In the genomic region with DNA sequence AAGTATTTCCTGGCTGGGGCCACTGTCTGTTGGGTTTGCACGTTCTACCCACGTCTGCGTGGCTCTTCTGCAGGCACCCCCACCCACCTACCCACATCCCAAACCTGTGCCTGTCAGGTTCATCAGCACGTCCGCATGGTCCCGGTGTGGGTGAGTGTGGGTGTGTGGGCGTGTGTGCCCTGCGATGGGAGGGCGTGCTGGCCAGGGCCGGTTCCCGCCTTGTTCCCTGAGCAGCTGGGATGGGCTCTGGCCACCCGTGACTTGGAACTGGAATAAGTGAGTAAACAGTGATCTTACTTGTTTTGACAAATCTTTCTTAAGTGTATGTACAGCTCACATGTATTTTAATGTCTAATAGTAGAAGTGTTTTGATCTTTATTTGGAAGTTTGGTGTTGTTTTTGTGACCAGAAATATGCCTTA, we compare ENCODE assay signal across 9 cellular contexts.
DNase-seq lines count a peak whose midpoint lies in the region; ATAC-seq, FAIRE-seq and TF ChIP-seq lines count a peak whose summit lies in the region.
"Had no signal": no experiment of that assay in that cellular context is flagged by ENCODE, and none has a peak within 500 bp of the region (broad histone marks: within the 10 kb centered on the region; RNA-seq: fewer than 3 reads in every experiment).

No MANE protein-coding gene starts in this region.

- peak overlapping the region; percentile 28 for H3K27ac Mint-ChIP-seq in dendritic cell treated with granulocyte-macrophage colony-stimulating factor and Interleukin-4, amounts not matched to agents 40 ng/mL and 50 ng/mL, for 4 days

- no peak for TF ChIP-seq CTCF in tibial artery (IDR thresholded peaks at IDR 0.05)

- H3K4me3 ChIP-seq in mucosa of stomach (ENCODE audit: low read length) = no peak overlapping the region
- H3K4me3 ChIP-seq in tibial artery = no peak overlapping the region

- intact Hi-C loops in dendritic cell treated with granulocyte-macrophage colony-stimulating factor and Interleukin-4, amounts not matched to agents 40 ng/mL and 50 ng/mL, for 4 days (cut with micrococcal nuclease) = loop anchor here (5.0 kb wide), 1 partner anchor 43 kb away; no protein-coding TSS in a partner anchor
- intact Hi-C loops in tibial artery (cut with DNase I; ENCODE audit: low total_unique reads) = no loop called here

- H3K27ac ChIP-seq in tibial artery = peak overlapping the region; percentile 89 to 90

- H3K27me3 Mint-ChIP-seq in dendritic cell treated with granulocyte-macrophage colony-stimulating factor and Interleukin-4, amounts not matched to agents 40 ng/mL and 50 ng/mL, for 4 days = no peaks in the 10 kb centered on the region

- H3K4me3 Mint-ChIP-seq in dendritic cell treated with granulocyte-macrophage colony-stimulating factor and Interleukin-4, amounts not matched to agents 40 ng/mL and 50 ng/mL, for 4 days = no peak overlapping the region

- no peaks in the 10 kb centered on the region for H3K9me3 Mint-ChIP-seq in dendritic cell treated with granulocyte-macrophage colony-stimulating factor and Interleukin-4, amounts not matched to agents 40 ng/mL and 50 ng/mL, for 4 days

- peaks cover 21% of the 10 kb centered on the region for H3K36me3 Mint-ChIP-seq in dendritic cell treated with granulocyte-macrophage colony-stimulating factor and Interleukin-4, amounts not matched to agents 40 ng/mL and 50 ng/mL, for 4 days (ENCODE audit: low read depth)

- no peak for DNase-seq in RCC 7860 (ENCODE audit: low spot score)
- peak; percentile 88 to 92 for DNase-seq in tibial artery
- DNase-seq in inferior parietal cortex (ENCODE audit: extremely low spot score) = no peak
- DNase-seq in DMS153 treated with DMSO at 0.1 percent for 48 hours (lab: John Stamatoyannopoulos, UW; ENCODE audit: unreplicated experiment) = no peak
- DNase-seq: KBM-7 had no signal

- no peak for ATAC-seq in HG02798 (IDR thresholded peaks at IDR 0.05; ENCODE audit: poor library complexity, unreplicated experiment)
- ATAC-seq: HCT116 had no signal

- H3K27me3 ChIP-seq in mucosa of stomach (ENCODE audit: control insufficient read depth, insufficient read depth, low read length) (no peaks in the 10 kb centered on the region), tibial artery (no peaks in the 10 kb centered on the region)

- peaks cover 35% of the 10 kb centered on the region for H3K4me1 Mint-ChIP-seq in dendritic cell treated with granulocyte-macrophage colony-stimulating factor and Interleukin-4, amounts not matched to agents 40 ng/mL and 50 ng/mL, for 4 days (ENCODE audit: low read depth)

- H3K9me3 ChIP-seq in mucosa of stomach (ENCODE audit: control insufficient read depth, low read length) (no peaks in the 10 kb centered on the region), tibial artery (no peaks in the 10 kb centered on the region)

- H3K36me3 ChIP-seq in mucosa of stomach (ENCODE audit: control insufficient read depth, insufficient read depth, low read length) = no peaks in the 10 kb centered on the region
- H3K36me3 ChIP-seq in tibial artery = no peaks in the 10 kb centered on the region

- H3K9ac ChIP-seq in mucosa of stomach (ENCODE audit: low read length) = peak overlapping the region; percentile 52

- FAIRE-seq in RCC 7860 (lab: Jason Lieb, UNC) = peak; percentile 45

- peaks cover 94% of the 10 kb centered on the region for H3K4me1 ChIP-seq in mucosa of stomach (ENCODE audit: control insufficient read depth, insufficient read depth, low read length)
- peaks cover 0 to 93% (median 66%) of the 10 kb centered on the region in 4 donors for H3K4me1 ChIP-seq in tibial artery

Comparison
In these comparisons a context has a peak if more than half of its experiments do, and no peak if none do; other contexts are left out.
1. DNase-seq: peak in tibial artery (2 of 2); none in RCC 7860 (single experiment), inferior parietal cortex (single experiment) and DMS153 treated with DMSO at 0.1 percent for 48 hours (single experiment).